1 cellular context compared by ENCODE assay signal in the genomic region with DNA sequence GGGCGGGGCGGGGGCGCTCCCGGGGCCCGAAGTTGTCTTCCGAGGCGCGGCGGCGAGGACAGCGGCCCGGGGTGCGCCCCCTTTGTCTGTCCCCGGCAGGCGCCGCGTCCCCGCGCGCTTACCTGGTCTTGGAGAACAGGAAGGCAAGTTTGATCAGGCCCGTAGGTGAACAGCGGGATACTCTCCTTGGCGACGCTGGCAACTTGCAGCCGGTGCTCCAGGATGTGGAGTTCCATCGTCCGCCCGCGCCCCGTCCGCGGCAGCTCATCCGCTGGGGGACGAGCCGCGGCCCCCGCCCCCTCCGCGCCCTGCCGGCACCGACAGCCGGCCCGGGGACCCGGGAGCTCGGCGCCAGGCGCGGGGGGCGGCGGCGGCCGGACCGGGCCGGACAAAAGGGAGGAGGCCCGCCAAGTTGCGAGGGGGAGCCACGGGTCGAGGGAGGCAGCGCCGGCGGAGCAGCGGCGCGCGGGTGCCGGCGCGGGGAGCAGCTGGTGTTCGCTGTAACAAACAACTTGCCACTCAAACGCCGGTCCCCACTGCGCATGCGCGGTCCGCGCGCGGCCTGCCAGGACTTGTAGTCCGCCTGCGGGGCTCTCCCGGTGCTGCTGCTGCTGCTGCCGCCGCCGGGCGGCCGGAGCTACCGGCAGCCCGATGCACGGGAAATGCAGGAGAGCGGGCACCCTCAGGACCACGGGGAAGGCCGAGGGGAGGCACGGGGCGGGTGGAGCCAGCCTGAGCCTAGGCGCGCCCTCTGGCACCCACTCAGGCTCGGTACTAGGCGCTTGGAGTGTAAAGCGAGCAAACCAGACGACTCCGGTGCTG.
TF ChIP-seq lines count a peak whose summit lies in the region.

No MANE protein-coding gene starts in this region.

TF ChIP-seq in HepG2, 621 proteins besides CTCF, POLR2A, EP300 and RAD21 (continued from another document):
- TF ChIP-seq, protein P1, sequence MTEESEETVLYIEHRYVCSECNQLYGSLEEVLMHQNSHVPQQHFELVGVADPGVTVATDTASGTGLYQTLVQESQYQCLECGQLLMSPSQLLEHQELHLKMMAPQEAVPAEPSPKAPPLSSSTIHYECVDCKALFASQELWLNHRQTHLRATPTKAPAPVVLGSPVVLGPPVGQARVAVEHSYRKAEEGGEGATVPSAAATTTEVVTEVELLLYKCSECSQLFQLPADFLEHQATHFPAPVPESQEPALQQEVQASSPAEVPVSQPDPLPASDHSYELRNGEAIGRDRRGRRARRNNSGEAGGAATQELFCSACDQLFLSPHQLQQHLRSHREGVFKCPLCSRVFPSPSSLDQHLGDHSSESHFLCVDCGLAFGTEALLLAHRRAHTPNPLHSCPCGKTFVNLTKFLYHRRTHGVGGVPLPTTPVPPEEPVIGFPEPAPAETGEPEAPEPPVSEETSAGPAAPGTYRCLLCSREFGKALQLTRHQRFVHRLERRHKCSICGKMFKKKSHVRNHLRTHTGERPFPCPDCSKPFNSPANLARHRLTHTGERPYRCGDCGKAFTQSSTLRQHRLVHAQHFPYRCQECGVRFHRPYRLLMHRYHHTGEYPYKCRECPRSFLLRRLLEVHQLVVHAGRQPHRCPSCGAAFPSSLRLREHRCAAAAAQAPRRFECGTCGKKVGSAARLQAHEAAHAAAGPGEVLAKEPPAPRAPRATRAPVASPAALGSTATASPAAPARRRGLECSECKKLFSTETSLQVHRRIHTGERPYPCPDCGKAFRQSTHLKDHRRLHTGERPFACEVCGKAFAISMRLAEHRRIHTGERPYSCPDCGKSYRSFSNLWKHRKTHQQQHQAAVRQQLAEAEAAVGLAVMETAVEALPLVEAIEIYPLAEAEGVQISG (CRISPR knock-in tag; IDR thresholded peaks at IDR 0.05), result peak; percentile 68
- no peak for TF ChIP-seq SMARCE1 (IDR thresholded peaks at IDR 0.05; ENCODE audit: borderline replicate concordance)
- TF ChIP-seq ZNF30 (CRISPR knock-in tag; IDR thresholded peaks at IDR 0.05), result no peak
- no peak for TF ChIP-seq KLF15 (CRISPR knock-in tag; IDR thresholded peaks at IDR 0.05; ENCODE audit: borderline replicate concordance)
- TF ChIP-seq, protein P2, sequence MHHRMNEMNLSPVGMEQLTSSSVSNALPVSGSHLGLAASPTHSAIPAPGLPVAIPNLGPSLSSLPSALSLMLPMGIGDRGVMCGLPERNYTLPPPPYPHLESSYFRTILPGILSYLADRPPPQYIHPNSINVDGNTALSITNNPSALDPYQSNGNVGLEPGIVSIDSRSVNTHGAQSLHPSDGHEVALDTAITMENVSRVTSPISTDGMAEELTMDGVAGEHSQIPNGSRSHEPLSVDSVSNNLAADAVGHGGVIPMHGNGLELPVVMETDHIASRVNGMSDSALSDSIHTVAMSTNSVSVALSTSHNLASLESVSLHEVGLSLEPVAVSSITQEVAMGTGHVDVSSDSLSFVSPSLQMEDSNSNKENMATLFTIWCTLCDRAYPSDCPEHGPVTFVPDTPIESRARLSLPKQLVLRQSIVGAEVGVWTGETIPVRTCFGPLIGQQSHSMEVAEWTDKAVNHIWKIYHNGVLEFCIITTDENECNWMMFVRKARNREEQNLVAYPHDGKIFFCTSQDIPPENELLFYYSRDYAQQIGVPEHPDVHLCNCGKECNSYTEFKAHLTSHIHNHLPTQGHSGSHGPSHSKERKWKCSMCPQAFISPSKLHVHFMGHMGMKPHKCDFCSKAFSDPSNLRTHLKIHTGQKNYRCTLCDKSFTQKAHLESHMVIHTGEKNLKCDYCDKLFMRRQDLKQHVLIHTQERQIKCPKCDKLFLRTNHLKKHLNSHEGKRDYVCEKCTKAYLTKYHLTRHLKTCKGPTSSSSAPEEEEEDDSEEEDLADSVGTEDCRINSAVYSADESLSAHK (CRISPR knock-in tag; IDR thresholded peaks at IDR 0.05; ENCODE audit: borderline replicate concordance), result no peak
- TF ChIP-seq, protein P3, sequence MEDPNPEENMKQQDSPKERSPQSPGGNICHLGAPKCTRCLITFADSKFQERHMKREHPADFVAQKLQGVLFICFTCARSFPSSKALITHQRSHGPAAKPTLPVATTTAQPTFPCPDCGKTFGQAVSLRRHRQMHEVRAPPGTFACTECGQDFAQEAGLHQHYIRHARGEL (CRISPR knock-in tag; IDR thresholded peaks at IDR 0.05), result no peak
- TF ChIP-seq, protein P4, sequence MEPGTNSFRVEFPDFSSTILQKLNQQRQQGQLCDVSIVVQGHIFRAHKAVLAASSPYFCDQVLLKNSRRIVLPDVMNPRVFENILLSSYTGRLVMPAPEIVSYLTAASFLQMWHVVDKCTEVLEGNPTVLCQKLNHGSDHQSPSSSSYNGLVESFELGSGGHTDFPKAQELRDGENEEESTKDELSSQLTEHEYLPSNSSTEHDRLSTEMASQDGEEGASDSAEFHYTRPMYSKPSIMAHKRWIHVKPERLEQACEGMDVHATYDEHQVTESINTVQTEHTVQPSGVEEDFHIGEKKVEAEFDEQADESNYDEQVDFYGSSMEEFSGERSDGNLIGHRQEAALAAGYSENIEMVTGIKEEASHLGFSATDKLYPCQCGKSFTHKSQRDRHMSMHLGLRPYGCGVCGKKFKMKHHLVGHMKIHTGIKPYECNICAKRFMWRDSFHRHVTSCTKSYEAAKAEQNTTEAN (CRISPR knock-in tag; conservative IDR thresholded peaks at IDR 0.05), result no peak
- TF ChIP-seq SRSF1 (optimal IDR thresholded peaks at IDR 0.05; ENCODE audit: low read depth, low read length), result no peak
- TF ChIP-seq ELF4 (CRISPR knock-in tag; IDR thresholded peaks at IDR 0.05; ENCODE audit: borderline replicate concordance), result no peak
- no peak for TF ChIP-seq RFX3 (CRISPR knock-in tag; IDR thresholded peaks at IDR 0.05)
- TF ChIP-seq, protein P5, sequence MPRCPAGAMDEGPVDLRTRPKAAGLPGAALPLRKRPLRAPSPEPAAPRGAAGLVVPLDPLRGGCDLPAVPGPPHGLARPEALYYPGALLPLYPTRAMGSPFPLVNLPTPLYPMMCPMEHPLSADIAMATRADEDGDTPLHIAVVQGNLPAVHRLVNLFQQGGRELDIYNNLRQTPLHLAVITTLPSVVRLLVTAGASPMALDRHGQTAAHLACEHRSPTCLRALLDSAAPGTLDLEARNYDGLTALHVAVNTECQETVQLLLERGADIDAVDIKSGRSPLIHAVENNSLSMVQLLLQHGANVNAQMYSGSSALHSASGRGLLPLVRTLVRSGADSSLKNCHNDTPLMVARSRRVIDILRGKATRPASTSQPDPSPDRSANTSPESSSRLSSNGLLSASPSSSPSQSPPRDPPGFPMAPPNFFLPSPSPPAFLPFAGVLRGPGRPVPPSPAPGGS (CRISPR knock-in tag; IDR thresholded peaks at IDR 0.05), result peak; percentile 40; the same call in 1 of the 2 replicates
- TF ChIP-seq, protein P6, sequence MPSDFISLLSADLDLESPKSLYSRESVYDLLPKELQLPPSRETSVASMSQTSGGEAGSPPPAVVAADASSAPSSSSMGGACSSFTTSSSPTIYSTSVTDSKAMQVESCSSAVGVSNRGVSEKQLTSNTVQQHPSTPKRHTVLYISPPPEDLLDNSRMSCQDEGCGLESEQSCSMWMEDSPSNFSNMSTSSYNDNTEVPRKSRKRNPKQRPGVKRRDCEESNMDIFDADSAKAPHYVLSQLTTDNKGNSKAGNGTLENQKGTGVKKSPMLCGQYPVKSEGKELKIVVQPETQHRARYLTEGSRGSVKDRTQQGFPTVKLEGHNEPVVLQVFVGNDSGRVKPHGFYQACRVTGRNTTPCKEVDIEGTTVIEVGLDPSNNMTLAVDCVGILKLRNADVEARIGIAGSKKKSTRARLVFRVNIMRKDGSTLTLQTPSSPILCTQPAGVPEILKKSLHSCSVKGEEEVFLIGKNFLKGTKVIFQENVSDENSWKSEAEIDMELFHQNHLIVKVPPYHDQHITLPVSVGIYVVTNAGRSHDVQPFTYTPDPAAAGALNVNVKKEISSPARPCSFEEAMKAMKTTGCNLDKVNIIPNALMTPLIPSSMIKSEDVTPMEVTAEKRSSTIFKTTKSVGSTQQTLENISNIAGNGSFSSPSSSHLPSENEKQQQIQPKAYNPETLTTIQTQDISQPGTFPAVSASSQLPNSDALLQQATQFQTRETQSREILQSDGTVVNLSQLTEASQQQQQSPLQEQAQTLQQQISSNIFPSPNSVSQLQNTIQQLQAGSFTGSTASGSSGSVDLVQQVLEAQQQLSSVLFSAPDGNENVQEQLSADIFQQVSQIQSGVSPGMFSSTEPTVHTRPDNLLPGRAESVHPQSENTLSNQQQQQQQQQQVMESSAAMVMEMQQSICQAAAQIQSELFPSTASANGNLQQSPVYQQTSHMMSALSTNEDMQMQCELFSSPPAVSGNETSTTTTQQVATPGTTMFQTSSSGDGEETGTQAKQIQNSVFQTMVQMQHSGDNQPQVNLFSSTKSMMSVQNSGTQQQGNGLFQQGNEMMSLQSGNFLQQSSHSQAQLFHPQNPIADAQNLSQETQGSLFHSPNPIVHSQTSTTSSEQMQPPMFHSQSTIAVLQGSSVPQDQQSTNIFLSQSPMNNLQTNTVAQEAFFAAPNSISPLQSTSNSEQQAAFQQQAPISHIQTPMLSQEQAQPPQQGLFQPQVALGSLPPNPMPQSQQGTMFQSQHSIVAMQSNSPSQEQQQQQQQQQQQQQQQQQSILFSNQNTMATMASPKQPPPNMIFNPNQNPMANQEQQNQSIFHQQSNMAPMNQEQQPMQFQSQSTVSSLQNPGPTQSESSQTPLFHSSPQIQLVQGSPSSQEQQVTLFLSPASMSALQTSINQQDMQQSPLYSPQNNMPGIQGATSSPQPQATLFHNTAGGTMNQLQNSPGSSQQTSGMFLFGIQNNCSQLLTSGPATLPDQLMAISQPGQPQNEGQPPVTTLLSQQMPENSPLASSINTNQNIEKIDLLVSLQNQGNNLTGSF (CRISPR knock-in tag; IDR thresholded peaks at IDR 0.05), result no peak
- TF ChIP-seq SP4 (CRISPR knock-in tag; IDR thresholded peaks at IDR 0.05), result peak; percentile 36; the same call in 1 of the 2 replicates
- 0 out of 2 replicates have a peak, but pooled peaks have one; percentile 41 for TF ChIP-seq SIN3A (IDR thresholded peaks at IDR 0.05; ENCODE audit: borderline replicate concordance, low read depth, low read length)
- TF ChIP-seq, protein P7, sequence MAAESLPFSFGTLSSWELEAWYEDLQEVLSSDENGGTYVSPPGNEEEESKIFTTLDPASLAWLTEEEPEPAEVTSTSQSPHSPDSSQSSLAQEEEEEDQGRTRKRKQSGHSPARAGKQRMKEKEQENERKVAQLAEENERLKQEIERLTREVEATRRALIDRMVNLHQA (CRISPR knock-in tag; IDR thresholded peaks at IDR 0.05), result no peak
- no peak for TF ChIP-seq ZNF790 (CRISPR knock-in tag; IDR thresholded peaks at IDR 0.05; ENCODE audit: borderline replicate concordance)
- no peak for TF ChIP-seq HDAC2 (CRISPR knock-in tag; IDR thresholded peaks at IDR 0.05)
- no peak for TF ChIP-seq ZNF317 (CRISPR knock-in tag; IDR thresholded peaks at IDR 0.05)
- no peak for TF ChIP-seq ZNF644 (CRISPR knock-in tag; IDR thresholded peaks at IDR 0.05; ENCODE audit: low read depth)
- no peak for TF ChIP-seq SSRP1 (CRISPR knock-in tag; IDR thresholded peaks at IDR 0.05)
- TF ChIP-seq, protein P8, sequence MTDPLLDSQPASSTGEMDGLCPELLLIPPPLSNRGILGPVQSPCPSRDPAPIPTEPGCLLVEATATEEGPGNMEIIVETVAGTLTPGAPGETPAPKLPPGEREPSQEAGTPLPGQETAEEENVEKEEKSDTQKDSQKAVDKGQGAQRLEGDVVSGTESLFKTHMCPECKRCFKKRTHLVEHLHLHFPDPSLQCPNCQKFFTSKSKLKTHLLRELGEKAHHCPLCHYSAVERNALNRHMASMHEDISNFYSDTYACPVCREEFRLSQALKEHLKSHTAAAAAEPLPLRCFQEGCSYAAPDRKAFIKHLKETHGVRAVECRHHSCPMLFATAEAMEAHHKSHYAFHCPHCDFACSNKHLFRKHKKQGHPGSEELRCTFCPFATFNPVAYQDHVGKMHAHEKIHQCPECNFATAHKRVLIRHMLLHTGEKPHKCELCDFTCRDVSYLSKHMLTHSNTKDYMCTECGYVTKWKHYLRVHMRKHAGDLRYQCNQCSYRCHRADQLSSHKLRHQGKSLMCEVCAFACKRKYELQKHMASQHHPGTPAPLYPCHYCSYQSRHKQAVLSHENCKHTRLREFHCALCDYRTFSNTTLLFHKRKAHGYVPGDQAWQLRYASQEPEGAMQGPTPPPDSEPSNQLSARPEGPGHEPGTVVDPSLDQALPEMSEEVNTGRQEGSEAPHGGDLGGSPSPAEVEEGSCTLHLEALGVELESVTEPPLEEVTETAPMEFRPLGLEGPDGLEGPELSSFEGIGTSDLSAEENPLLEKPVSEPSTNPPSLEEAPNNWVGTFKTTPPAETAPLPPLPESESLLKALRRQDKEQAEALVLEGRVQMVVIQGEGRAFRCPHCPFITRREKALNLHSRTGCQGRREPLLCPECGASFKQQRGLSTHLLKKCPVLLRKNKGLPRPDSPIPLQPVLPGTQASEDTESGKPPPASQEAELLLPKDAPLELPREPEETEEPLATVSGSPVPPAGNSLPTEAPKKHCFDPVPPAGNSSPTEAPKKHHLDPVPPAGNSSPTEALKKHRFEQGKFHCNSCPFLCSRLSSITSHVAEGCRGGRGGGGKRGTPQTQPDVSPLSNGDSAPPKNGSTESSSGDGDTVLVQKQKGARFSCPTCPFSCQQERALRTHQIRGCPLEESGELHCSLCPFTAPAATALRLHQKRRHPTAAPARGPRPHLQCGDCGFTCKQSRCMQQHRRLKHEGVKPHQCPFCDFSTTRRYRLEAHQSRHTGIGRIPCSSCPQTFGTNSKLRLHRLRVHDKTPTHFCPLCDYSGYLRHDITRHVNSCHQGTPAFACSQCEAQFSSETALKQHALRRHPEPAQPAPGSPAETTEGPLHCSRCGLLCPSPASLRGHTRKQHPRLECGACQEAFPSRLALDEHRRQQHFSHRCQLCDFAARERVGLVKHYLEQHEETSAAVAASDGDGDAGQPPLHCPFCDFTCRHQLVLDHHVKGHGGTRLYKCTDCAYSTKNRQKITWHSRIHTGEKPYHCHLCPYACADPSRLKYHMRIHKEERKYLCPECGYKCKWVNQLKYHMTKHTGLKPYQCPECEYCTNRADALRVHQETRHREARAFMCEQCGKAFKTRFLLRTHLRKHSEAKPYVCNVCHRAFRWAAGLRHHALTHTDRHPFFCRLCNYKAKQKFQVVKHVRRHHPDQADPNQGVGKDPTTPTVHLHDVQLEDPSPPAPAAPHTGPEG (CRISPR knock-in tag; IDR thresholded peaks at IDR 0.05), result no peak
- TF ChIP-seq DPF2 (CRISPR knock-in tag; IDR thresholded peaks at IDR 0.05; ENCODE audit: borderline replicate concordance, low read depth), result no peak
- no peak for TF ChIP-seq HIVEP1 (CRISPR knock-in tag; IDR thresholded peaks at IDR 0.05)
